Comparison of ENCODE assay signal across 1 cellular context in the genomic region with DNA sequence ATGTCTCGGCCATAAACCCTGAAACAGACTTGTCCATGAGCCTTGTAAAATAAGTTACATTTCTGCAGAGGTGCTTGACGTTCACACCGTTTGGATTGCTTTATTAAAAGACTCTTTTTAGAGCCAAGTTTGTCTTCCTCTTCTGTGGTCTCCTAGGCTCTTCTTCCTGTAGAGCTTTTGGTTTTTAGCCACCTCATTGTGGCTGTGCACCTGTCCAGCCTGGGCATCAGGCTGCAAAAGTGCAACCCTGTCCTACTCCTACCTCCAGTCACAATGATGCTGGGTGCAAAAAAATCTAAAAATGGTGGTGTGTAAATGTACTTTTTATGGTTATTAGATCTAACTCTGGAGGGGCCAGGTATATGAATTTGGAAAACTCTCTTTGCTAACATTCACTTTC.
TF ChIP-seq lines count a peak whose summit lies in the region.

No MANE protein-coding gene starts in this region.

TF ChIP-seq in K562, 482 proteins besides CTCF, POLR2A, EP300 and RAD21:
- no peak for TF ChIP-seq KDM1A (IDR thresholded peaks at IDR 0.05)
